ENCODE assay signal across 1 cellular context in the genomic region with DNA sequence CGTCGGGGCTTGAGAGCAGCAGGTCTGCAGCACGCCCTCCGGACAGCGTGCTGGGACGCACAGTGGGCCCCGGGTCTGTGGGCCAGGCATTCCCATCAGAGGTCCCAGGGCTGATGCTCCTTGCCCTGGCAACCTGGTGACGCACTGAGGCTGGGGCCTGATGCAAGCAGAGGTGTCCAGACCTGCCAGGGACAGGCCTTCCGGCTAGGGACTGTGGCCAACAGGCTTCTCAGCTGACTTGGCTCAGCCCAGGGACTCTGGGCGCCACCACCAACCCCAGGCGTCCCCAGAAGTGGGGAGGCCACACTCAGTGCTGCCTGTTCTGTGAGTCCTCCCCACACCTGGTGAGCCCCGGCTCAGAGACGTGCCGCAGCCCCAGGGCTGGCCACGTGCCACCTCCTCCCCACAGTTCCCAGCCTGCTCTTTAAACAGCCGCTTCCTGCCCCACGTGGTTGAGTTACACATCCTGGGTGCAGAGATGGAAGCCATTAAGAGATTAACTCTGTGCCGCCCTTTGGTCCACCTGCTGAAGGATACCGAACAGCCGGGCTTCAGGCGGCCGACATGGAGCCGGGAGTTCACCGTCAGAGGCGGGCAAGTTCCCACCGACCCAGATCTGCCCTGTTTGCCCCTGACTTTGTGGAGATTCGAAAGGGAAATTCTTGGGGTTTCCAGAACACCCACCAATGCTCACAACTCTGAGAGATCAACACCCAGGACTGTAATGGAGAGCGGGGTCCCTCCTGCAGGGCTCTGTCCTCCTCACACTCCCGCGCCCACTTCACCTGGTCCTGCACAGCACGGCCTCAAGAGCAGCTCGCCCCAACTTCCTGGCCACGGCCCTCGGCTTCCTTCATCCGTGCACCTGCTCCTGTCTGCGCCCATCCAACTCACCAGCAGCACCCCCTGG.
TF ChIP-seq lines count a peak whose summit lies in the region.

No MANE protein-coding gene starts in this region.

TF ChIP-seq in GM12878, 131 proteins besides CTCF, POLR2A, EP300 and RAD21:
- no peak for TF ChIP-seq PAX5 (IDR thresholded peaks at IDR 0.05; ENCODE audit: borderline replicate concordance, low read depth, low read length)
- TF ChIP-seq, protein P1, sequence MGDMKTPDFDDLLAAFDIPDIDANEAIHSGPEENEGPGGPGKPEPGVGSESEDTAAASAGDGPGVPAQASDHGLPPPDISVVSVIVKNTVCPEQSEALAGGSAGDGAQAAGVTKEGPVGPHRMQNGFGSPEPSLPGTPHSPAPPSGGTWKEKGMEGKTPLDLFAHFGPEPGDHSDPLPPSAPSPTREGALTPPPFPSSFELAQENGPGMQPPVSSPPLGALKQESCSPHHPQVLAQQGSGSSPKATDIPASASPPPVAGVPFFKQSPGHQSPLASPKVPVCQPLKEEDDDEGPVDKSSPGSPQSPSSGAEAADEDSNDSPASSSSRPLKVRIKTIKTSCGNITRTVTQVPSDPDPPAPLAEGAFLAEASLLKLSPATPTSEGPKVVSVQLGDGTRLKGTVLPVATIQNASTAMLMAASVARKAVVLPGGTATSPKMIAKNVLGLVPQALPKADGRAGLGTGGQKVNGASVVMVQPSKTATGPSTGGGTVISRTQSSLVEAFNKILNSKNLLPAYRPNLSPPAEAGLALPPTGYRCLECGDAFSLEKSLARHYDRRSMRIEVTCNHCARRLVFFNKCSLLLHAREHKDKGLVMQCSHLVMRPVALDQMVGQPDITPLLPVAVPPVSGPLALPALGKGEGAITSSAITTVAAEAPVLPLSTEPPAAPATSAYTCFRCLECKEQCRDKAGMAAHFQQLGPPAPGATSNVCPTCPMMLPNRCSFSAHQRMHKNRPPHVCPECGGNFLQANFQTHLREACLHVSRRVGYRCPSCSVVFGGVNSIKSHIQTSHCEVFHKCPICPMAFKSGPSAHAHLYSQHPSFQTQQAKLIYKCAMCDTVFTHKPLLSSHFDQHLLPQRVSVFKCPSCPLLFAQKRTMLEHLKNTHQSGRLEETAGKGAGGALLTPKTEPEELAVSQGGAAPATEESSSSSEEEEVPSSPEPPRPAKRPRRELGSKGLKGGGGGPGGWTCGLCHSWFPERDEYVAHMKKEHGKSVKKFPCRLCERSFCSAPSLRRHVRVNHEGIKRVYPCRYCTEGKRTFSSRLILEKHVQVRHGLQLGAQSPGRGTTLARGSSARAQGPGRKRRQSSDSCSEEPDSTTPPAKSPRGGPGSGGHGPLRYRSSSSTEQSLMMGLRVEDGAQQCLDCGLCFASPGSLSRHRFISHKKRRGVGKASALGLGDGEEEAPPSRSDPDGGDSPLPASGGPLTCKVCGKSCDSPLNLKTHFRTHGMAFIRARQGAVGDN (IDR thresholded peaks at IDR 0.05) = 0 out of 2 replicates have a peak, but pooled peaks have one; percentile 28
